ENCODE assay signal across 8 cellular contexts in the genomic region with DNA sequence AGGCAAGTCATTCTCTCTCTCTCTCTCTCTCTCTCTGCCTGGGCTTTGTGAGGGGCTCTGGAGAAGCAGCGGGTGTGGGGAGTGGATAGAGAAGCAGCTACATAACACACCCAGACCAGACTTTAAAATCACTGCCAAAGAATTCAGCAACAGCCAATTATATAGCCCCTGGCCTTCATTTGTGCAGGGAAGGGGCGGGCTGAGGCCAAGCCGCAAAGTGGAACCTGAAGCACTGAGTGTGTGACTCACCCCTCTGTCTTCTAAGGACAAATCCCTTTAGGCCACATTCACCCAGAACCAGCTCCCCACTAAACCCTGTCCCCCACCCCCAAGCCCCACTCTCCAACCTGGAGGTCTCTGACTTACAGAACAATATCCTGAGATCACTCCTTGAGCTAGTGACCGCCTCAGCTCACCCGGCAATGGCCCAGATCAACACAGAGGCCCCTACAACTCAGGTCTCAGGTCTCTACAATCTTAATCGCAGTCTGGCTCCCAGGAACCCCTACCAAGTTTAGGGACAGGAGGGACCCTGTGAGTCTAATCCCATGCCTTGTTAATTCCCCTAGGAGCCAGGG. TPM values are rescaled to one million over a fixed set of nuclear protein-coding genes. Genes with fewer than 3 reads are reported as not detected.
DNase-seq lines count a peak whose midpoint lies in the region; ATAC-seq and TF ChIP-seq lines count a peak whose summit lies in the region.

No MANE protein-coding gene starts in this region.

- ATAC-seq in T-cell (replicated peaks in 1 of 4) (peak in 3 of 4 experiments; percentile 35 to 67 (median 47)), HG03565 (IDR thresholded peaks at IDR 0.05; ENCODE audit: unreplicated experiment) (no peak)
- no peak for ATAC-seq in central memory CD8-positive, alpha-beta T cell (replicated peaks; ENCODE audit: extremely low read depth, poor library complexity, severe bottlenecking)

- no peaks in the 10 kb centered on the region for H3K36me3 Mint-ChIP-seq in T-cell
- peaks cover 41% of the 10 kb centered on the region for H3K36me3 Mint-ChIP-seq in central memory CD8-positive, alpha-beta T cell (ENCODE audit: insufficient read depth)

- no peaks in the 10 kb centered on the region for H3K9me3 ChIP-seq in BE2C
- no peaks in the 10 kb centered on the region for H3K9me3 ChIP-seq in HEK293 (ENCODE audit: control insufficient read depth, insufficient read depth, low read depth, low read length)
- H3K9me3 ChIP-seq in tibial artery = no peaks in the 10 kb centered on the region

- DNase-seq in BE2C = peak; percentile 71
- DNase-seq in T-cell = peak in 9 of 34 experiments; percentile 35 to 62 (median 46)
- DNase-seq in central memory CD8-positive, alpha-beta T cell (ENCODE audit: low spot score in 2 of 2) = no peak
- DNase-seq in lung microvascular endothelial cell (ENCODE audit: low read depth in 2 of 2) = peak; percentile 41 to 89
- DNase-seq in tibial artery = peak; percentile 69 to 82
- DNase-seq in NCI-H774 (lab: John Stamatoyannopoulos, UW) = no peak

- H3K27ac ChIP-seq in HEK293 (ENCODE audit: extremely low read depth, low read depth, low read length) (peak overlapping the region; percentile 63; the same call in 1 of the 2 replicates), tibial artery (peak overlapping the region; percentile 95 to 98)

- H3K36me3 ChIP-seq in BE2C = no peaks in the 10 kb centered on the region
- H3K36me3 ChIP-seq in HEK293 (ENCODE audit: control insufficient read depth in 2 of 2, insufficient read depth in 1 of 2, low read length in 2 of 2) = no peaks in the 10 kb centered on the region
- no peaks in the 10 kb centered on the region for H3K36me3 ChIP-seq in tibial artery

- peaks cover 93 to 96% (median 93%) of the 10 kb centered on the region in 3 donors for H3K4me1 Mint-ChIP-seq in T-cell
- H3K4me1 Mint-ChIP-seq in central memory CD8-positive, alpha-beta T cell = peaks cover 83% of the 10 kb centered on the region

- H3K27ac Mint-ChIP-seq in T-cell = peak overlapping the region; percentile 94 to 96
- H3K27ac Mint-ChIP-seq in central memory CD8-positive, alpha-beta T cell (ENCODE audit: low read depth) = peak overlapping the region; percentile 93

- H3K4me1 ChIP-seq in BE2C = peaks cover 27% of the 10 kb centered on the region
- H3K4me1 ChIP-seq in HEK293 (ENCODE audit: control insufficient read depth, insufficient read depth, low read length) = peaks cover 44% of the 10 kb centered on the region
- peaks cover 14 to 89% (median 82%) of the 10 kb centered on the region in 4 donors for H3K4me1 ChIP-seq in tibial artery

- H3K9me3 Mint-ChIP-seq in T-cell = no peaks in the 10 kb centered on the region
- no peaks in the 10 kb centered on the region for H3K9me3 Mint-ChIP-seq in central memory CD8-positive, alpha-beta T cell

- H3K27me3 Mint-ChIP-seq in T-cell = no peaks in the 10 kb centered on the region
- H3K27me3 Mint-ChIP-seq in central memory CD8-positive, alpha-beta T cell = no peaks in the 10 kb centered on the region

- H3K4me3 ChIP-seq in BE2C (ENCODE audit: low read depth, low read length) (no peak overlapping the region), HEK293 (ENCODE audit: low read depth, low read length) (no peak overlapping the region; the same call in 1 of the 2 replicates), tibial artery (peak overlapping the region in 1 of 2 donors; percentile 30)

- H3K27me3 ChIP-seq in BE2C (no peaks in the 10 kb centered on the region), tibial artery (no peaks in the 10 kb centered on the region)

- POLR2A ChIA-PET in HEK293 (lab: Yijun Ruan, JAX) = interaction anchor here (0.6 to 5.7 kb wide), 9 partner anchors 10 to 363 kb away, joined by 3 to 33 read pairs (median 6); partner anchors contain the start of genes ANKRD18B and DNAJA1
- POLR2A ChIA-PET in T-cell (lab: Charles Lee) = interaction anchor here (0.6 to 3.3 kb wide), 8 partner anchors 10 to 843 kb away, joined by 3 to 17 read pairs (median 4); no protein-coding TSS in a partner anchor

- peak overlapping the region; percentile 64 to 96 (median 69) for H3K4me3 Mint-ChIP-seq in T-cell
- H3K4me3 Mint-ChIP-seq in central memory CD8-positive, alpha-beta T cell = peak overlapping the region; percentile 85

- TF ChIP-seq CTCF in BE2C (IDR thresholded peaks at IDR 0.05; ENCODE audit: low read depth, low read length) (no peak), HEK293 (tag by site-specific recombination; IDR thresholded peaks at IDR 0.05) (no peak), tibial artery (IDR thresholded peaks at IDR 0.05) (no peak)

- CTCF ChIA-PET in HEK293 (lab: Yijun Ruan, JAX) = interaction anchor here (0.6 to 2.5 kb wide), 9 partner anchors 10 to 103 kb away, joined by 3 to 13 read pairs (median 3); no protein-coding TSS in a partner anchor
- CTCF ChIA-PET in T-cell (lab: Charles Lee) = interaction anchor here in 1 of 2 donors (0.7 to 2.5 kb wide), 3 partner anchors 9 to 133 kb away, joined by 3 to 10 read pairs (median 5); no protein-coding TSS in a partner anchor

- intact Hi-C loops in tibial artery (cut with DNase I; ENCODE audit: low total_unique reads) = no loop called here

TF ChIP-seq in HEK293, 187 proteins besides CTCF, POLR2A, EP300 and RAD21 (continues in another document):
- TF ChIP-seq ZNF394 (tag by site-specific recombination; IDR thresholded peaks at IDR 0.05; ENCODE audit: borderline replicate concordance) (peak; percentile 73), ZXDB (tag by site-specific recombination; IDR thresholded peaks at IDR 0.05) (0 out of 2 replicates have a peak, but pooled peaks have one; percentile 23), GFI1B (tag by site-specific recombination; IDR thresholded peaks at IDR 0.05) (0 out of 2 replicates have a peak, but pooled peaks have one; percentile 17), ZNF768 (tag by site-specific recombination; IDR thresholded peaks at IDR 0.05) (no peak), SCRT2 (tag by site-specific recombination; IDR thresholded peaks at IDR 0.05) (peak; percentile 22; the same call in 1 of the 2 replicates), ZNF366 (tag by site-specific recombination; conservative IDR thresholded peaks at IDR 0.05) (0 out of 2 replicates have a peak, but pooled peaks have one; percentile 12), KLF7 (tag by site-specific recombination; IDR thresholded peaks at IDR 0.05; ENCODE audit: borderline replicate concordance) (no peak), ZNF660 (tag by site-specific recombination; IDR thresholded peaks at IDR 0.05) (0 out of 2 replicates have a peak, but pooled peaks have one; percentile 42), ZNF398 (tag by site-specific recombination; IDR thresholded peaks at IDR 0.05) (peak; percentile 20; the same call in 1 of the 2 replicates), ZBTB17 (tag by site-specific recombination; IDR thresholded peaks at IDR 0.05) (0 out of 2 replicates have a peak, but pooled peaks have one; percentile 39)
- TF ChIP-seq, protein P1, sequence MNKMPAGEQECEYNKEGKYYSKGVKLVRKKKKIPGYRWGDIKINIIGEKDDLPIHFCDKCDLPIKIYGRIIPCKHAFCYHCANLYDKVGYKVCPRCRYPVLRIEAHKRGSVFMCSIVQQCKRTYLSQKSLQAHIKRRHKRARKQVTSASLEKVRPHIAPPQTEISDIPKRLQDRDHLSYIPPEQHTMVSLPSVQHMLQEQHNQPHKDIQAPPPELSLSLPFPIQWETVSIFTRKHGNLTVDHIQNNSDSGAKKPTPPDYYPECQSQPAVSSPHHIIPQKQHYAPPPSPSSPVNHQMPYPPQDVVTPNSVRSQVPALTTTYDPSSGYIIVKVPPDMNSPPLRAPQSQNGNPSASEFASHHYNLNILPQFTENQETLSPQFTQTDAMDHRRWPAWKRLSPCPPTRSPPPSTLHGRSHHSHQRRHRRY (tag by site-specific recombination; IDR thresholded peaks at IDR 0.05) = no peak
- TF ChIP-seq, protein P2, sequence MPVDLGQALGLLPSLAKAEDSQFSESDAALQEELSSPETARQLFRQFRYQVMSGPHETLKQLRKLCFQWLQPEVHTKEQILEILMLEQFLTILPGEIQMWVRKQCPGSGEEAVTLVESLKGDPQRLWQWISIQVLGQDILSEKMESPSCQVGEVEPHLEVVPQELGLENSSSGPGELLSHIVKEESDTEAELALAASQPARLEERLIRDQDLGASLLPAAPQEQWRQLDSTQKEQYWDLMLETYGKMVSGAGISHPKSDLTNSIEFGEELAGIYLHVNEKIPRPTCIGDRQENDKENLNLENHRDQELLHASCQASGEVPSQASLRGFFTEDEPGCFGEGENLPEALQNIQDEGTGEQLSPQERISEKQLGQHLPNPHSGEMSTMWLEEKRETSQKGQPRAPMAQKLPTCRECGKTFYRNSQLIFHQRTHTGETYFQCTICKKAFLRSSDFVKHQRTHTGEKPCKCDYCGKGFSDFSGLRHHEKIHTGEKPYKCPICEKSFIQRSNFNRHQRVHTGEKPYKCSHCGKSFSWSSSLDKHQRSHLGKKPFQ (tag by site-specific recombination; IDR thresholded peaks at IDR 0.05) = no peak

RNA-seq across cellular contexts. Expression of gene B4GALT1, which starts 6.0 kb away (rescaled TPM):
- polyA plus RNA-seq in BE2C (2012; ENCODE audit: insufficient read depth, insufficient read length, low read depth) = 2.6 TPM
- total RNA-seq in T-cell (10 to 100 TPM; 33.2 to 85.3 (median 44.1) TPM), lung microvascular endothelial cell (12.4 and 13.1 TPM in 2 replicates)

Comparison
In these comparisons a context has a peak if more than half of its experiments do, and no peak if none do; other contexts are left out.
1. DNase-seq: peak in BE2C (single experiment), lung microvascular endothelial cell (2 of 2) and tibial artery (2 of 2); none in central memory CD8-positive, alpha-beta T cell (0 of 2) and NCI-H774 (single experiment).
2. ATAC-seq: peak in T-cell (3 of 4); none in central memory CD8-positive, alpha-beta T cell (single experiment) and HG03565 (single experiment).